ENCODE assay signal across 14 cellular contexts in the genomic region with DNA sequence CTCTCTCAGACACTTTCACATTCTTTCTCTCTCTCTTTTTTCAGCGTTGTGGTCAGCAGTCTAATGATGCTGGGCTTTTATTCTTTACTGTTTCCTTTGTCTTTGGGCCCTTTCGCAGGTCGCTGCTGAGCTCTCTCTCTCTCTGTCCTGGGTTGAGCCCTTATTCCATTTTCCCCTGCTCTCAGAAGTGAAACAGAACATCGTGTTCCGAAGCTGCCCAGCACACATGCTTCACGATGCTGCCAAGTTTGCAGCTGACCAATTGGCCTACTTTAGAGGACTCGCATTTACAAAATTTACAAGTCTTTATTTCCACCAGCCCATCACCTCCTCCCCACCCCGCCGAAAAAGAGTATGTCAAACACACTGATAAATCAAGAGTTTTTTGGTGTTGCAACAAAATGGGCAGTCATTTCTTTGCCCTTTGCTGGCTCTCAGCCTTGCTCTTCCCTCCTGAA. TPM values are rescaled to one million over a fixed set of nuclear protein-coding genes. Genes with fewer than 3 reads are reported as not detected.
DNase-seq lines count a peak whose midpoint lies in the region; TF ChIP-seq lines count a peak whose summit lies in the region.
"Had no signal": no experiment of that assay in that cellular context is flagged by ENCODE, and none has a peak within 500 bp of the region (broad histone marks: within the 10 kb centered on the region; RNA-seq: fewer than 3 reads in every experiment).

No MANE protein-coding gene starts in this region.

- TF ChIP-seq POLR2A in testis (IDR thresholded peaks at IDR 0.05) = no peak

- H3K27ac Mint-ChIP-seq in Calu3 (ENCODE audit: unreplicated experiment) = no peak overlapping the region
- H3K27ac Mint-ChIP-seq: activated CD4-positive, alpha-beta memory T cell treated with anti-CD3 and anti-CD28 coated beads for 36 hours; memory B cell had no signal

- H3K4me1 Mint-ChIP-seq in Calu3 (ENCODE audit: low read depth, unreplicated experiment) = no peaks in the 10 kb centered on the region
- H3K4me1 Mint-ChIP-seq: central memory CD8-positive, alpha-beta T cell; memory B cell had no signal

- H3K27me3 ChIP-seq in muscle layer of colon (ENCODE audit: control insufficient read depth in 1 of 2, insufficient read depth in 2 of 2, low read length in 2 of 2) = no peaks in the 10 kb centered on the region
- H3K27me3 ChIP-seq in testis = no peaks in the 10 kb centered on the region

- CTCF ChIA-PET in GM10248 (lab: Yijun Ruan, JAX) (no interaction called here), Calu3 (lab: Charles Lee) (no interaction called here)

- H3K4me3 ChIP-seq in fibroblast of pulmonary artery (replicated peaks; ENCODE audit: low read depth, low read length) = no peak overlapping the region
- peak overlapping the region in 1 of 2 donors; percentile 15 for H3K4me3 ChIP-seq in muscle layer of colon (ENCODE audit: low read depth in 1 of 2, low read length in 2 of 2)
- H3K4me3 ChIP-seq in testis = no peak overlapping the region

- H3K27ac ChIP-seq in muscle layer of colon (ENCODE audit: low read depth, low read length) (peak overlapping the region; percentile 77), testis (peak overlapping the region; percentile 51 to 76)
- H3K27ac ChIP-seq: RWPE1 had no signal

- H3K9me3 ChIP-seq in muscle layer of colon (ENCODE audit: low read length) (no peaks in the 10 kb centered on the region), testis (no peaks in the 10 kb centered on the region)

- POLR2A ChIA-PET in GM10248 (lab: Yijun Ruan, JAX) = no interaction called here

- WGBS in testis, 2 donors = 30 to 36% methylated on average over 9 of the region's 9 CpGs

- no peaks in the 10 kb centered on the region for H3K36me3 Mint-ChIP-seq in Calu3 (ENCODE audit: insufficient read depth, unreplicated experiment)
- H3K36me3 Mint-ChIP-seq: activated CD4-positive, alpha-beta memory T cell treated with anti-CD3 and anti-CD28 coated beads for 36 hours; memory B cell had no signal

- H3K4me1 ChIP-seq in muscle layer of colon (ENCODE audit: insufficient read depth, low read length) = peaks cover 33% of the 10 kb centered on the region
- no peaks in the 10 kb centered on the region for H3K4me1 ChIP-seq in testis

- no peaks in the 10 kb centered on the region for H3K9me3 Mint-ChIP-seq in Calu3 (ENCODE audit: low read depth, unreplicated experiment)
- H3K9me3 Mint-ChIP-seq: activated CD4-positive, alpha-beta memory T cell treated with anti-CD3 and anti-CD28 coated beads for 36 hours; central memory CD8-positive, alpha-beta T cell; memory B cell had no signal

- H3K9ac ChIP-seq in muscle layer of colon (ENCODE audit: low read length) = no peak overlapping the region

- BruUV-seq in Calu3 (replicated peaks; lab: Mats Ljungman, UMichigan) = no TSS peak

- intact Hi-C loops in testis (cut with DNase I; ENCODE audit: low total_unique reads) (no loop called here), Calu3 (cut with micrococcal nuclease; ENCODE audit: unreplicated experiment) (no loop called here)

- H3K27me3 Mint-ChIP-seq in Calu3 (ENCODE audit: unreplicated experiment) = no peaks in the 10 kb centered on the region
- H3K27me3 Mint-ChIP-seq: activated CD4-positive, alpha-beta memory T cell treated with anti-CD3 and anti-CD28 coated beads for 36 hours had no signal

- H3K4me3 Mint-ChIP-seq in Calu3 (ENCODE audit: low read depth, unreplicated experiment) = no peak overlapping the region
- H3K4me3 Mint-ChIP-seq: activated CD4-positive, alpha-beta memory T cell treated with anti-CD3 and anti-CD28 coated beads for 36 hours; central memory CD8-positive, alpha-beta T cell; memory B cell had no signal

- TF ChIP-seq CTCF in fibroblast of pulmonary artery (IDR thresholded peaks at IDR 0.05; ENCODE audit: low read length, missing control alignments) (no peak), testis (IDR thresholded peaks at IDR 0.05) (no peak), GM10248 (IDR thresholded peaks at IDR 0.05; ENCODE audit: control extremely low read depth, extremely low read depth, low read depth, missing control alignments) (no peak), Calu3 (IDR thresholded peaks at IDR 0.05; ENCODE audit: unreplicated experiment) (no peak)

- H3K36me3 ChIP-seq in muscle layer of colon (ENCODE audit: insufficient read depth, low read length) (no peaks in the 10 kb centered on the region), testis (ENCODE audit: low read depth, missing control alignments) (no peaks in the 10 kb centered on the region)

- peak; percentile 38 for DNase-seq in M059J (ENCODE audit: low read depth)
- DNase-seq in fibroblast of pulmonary artery (ENCODE audit: low read depth) = peak; percentile 42
- peak; percentile 85 for DNase-seq in testis
- no peak for DNase-seq in GM10248 (ENCODE audit: extremely low spot score)
- no peak for DNase-seq in dedifferentiated amniotic fluid mesenchymal stem cell (ENCODE audit: extremely low spot score)
- no peak for DNase-seq in activated CD4-positive, alpha-beta T cell treated with anti-CD3 and anti-CD28 coated beads, Interleukin-2, amount 50 U/mL, for 1 hour
- no peak for DNase-seq in Calu3
- DNase-seq: activated CD4-positive, alpha-beta memory T cell treated with anti-CD3 and anti-CD28 coated beads for 36 hours; DND-41; NCI-H1436 had no signal

RNA-seq across cellular contexts. Expression of gene PIK3R1, which starts 44.4 kb away (rescaled TPM):
- 23.2 and 32.7 TPM in 2 replicates for total RNA-seq in M059J (2014; rRNA removed; shearing (Covaris generic))
- total RNA-seq in testis (10 to 100 TPM; 48.1 to 63.7 TPM), Calu3 (2022) (74.8 and 81.5 TPM in 2 replicates)
- polyA plus RNA-seq in testis (ENCODE audit: insufficient read depth, low read depth, low replicate concordance) = 16.9 TPM

Comparison
In these comparisons a context has a peak if more than half of its experiments do, and no peak if none do; other contexts are left out.
1. DNase-seq: peak in M059J (single experiment), fibroblast of pulmonary artery (single experiment) and testis (single experiment); none in GM10248 (single experiment), dedifferentiated amniotic fluid mesenchymal stem cell (single experiment), activated CD4-positive, alpha-beta T cell treated with anti-CD3 and anti-CD28 coated beads, Interleukin-2, amount 50 U/mL, for 1 hour (single experiment) and Calu3 (single experiment).